22 cellular contexts compared by ENCODE assay signal in the genomic region with DNA sequence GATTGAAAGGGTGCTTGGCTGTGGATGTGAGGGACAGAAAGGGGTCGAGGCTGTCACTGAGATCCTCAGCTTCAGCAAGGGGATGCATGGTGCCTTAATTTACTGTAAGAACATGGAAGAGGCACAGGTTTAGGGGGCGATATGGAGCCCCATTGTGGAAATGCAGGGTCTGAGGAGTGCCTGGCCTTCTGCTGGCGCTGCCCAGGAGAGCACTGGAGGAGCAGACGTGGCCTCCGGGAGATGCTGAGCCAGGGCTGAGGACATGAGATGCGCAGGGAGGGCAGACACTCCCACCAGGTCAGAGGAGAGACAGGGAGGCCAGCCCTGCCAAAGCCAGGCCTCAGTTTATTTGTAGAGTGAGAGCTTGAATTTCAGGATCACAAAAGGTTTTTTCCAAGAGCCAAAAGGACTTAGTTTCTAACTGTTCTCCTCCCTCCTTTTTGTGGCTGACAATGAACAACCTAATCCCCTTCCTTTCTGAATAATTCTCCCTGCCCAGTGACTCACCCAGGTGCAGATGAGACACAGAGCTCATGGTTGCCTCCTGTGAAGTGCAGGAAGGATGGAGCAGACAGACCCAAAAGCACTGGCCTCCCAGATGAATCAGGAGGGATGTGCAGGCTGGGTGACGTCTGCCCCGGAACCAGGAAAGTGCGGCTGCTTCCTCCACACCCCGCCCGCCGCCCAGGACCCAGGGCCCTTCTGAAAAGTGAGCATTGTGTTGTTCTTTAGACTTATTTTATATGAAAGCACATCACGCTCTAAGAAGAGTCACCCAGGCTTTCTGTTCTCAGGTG.
DNase-seq lines count a peak whose midpoint lies in the region; ATAC-seq and TF ChIP-seq lines count a peak whose summit lies in the region.
"Had no signal": no experiment of that assay in that cellular context is flagged by ENCODE, and none has a peak within 500 bp of the region (broad histone marks: within the 10 kb centered on the region; RNA-seq: fewer than 3 reads in every experiment).

No MANE protein-coding gene starts in this region.

- H3K36me3 ChIP-seq in Panc1 (ENCODE audit: control insufficient read depth, insufficient read depth, low read length) (no peaks in the 10 kb centered on the region), neural progenitor cell (no peaks in the 10 kb centered on the region)
- H3K36me3 ChIP-seq: esophagus muscularis mucosa, ovary had no signal

- H3K9me3 Mint-ChIP-seq in neural progenitor cell (peaks cover 25% of the 10 kb centered on the region), natural killer cell (peaks cover 3% of the 10 kb centered on the region in 2 donors)

- H3K36me3 Mint-ChIP-seq in neural progenitor cell (no peaks in the 10 kb centered on the region), natural killer cell (peaks cover 15% of the 10 kb centered on the region)
- H3K36me3 Mint-ChIP-seq: activated naive CD4-positive, alpha-beta T cell treated with anti-CD3 and anti-CD28 coated beads, Interleukin-2, amount 10 ng/mL, durations not matched to agents 7 days and 5 days; type B pancreatic cell had no signal

- POLR2A ChIA-PET in Panc1 (lab: Charles Lee): no interaction called here

- no peak for DNase-seq in Panc1 (ENCODE audit: low read depth, low spot score)
- DNase-seq in epithelial cell of prostate (ENCODE audit: low read depth, low spot score): peak; percentile 92
- peak; percentile 28 for DNase-seq in neural progenitor cell (ENCODE audit: low spot score)
- no peak for DNase-seq in OCI-M1 (lab: John Stamatoyannopoulos, UW)
- DNase-seq in natural killer cell: no peak
- no peak for DNase-seq in inferior parietal cortex (ENCODE audit: extremely low spot score)
- DNase-seq: ACHN; activated naive CD4-positive, alpha-beta T cell treated with anti-CD3 and anti-CD28 coated beads, Interleukin-2, amount 10 ng/mL, durations not matched to agents 7 days and 5 days; body of pancreas; CD4-positive, alpha-beta T cell; DND-41; NCI-H1105; NCI-H2171; ovary; stimulated activated naive CD4-positive, alpha-beta T cell had no signal

- CTCF ChIA-PET in Panc1 (lab: Charles Lee): no interaction called here

- no TSS peak for BruUV-seq in Panc1 (replicated peaks; lab: Mats Ljungman, UMichigan)

- in situ Hi-C loops in Panc1 (cut with HindIII; ENCODE audit: low pct_unique_long_range_greater_than_20kb, low sequenced_read_pairs): no loop called here

- ATAC-seq in Panc1 (no peak), natural killer cell (no peak), HG03342 (IDR thresholded peaks at IDR 0.05; ENCODE audit: unreplicated experiment) (no peak)
- ATAC-seq: body of pancreas, K562 had no signal

- H3K9me3 ChIP-seq in Panc1 (ENCODE audit: control insufficient read depth, insufficient read depth, low read depth, low read length): peaks cover 17% of the 10 kb centered on the region; the same call in 1 of the 2 replicates
- H3K9me3 ChIP-seq in neural progenitor cell (ENCODE audit: low read depth): peaks cover 20% of the 10 kb centered on the region
- H3K9me3 ChIP-seq: body of pancreas, ovary had no signal

- H3K27ac ChIP-seq in C4-2B (peak overlapping the region; percentile 83), Panc1 (ENCODE audit: low read length) (peak overlapping the region; percentile 82), epithelial cell of prostate (peak overlapping the region; percentile 93), neural progenitor cell (no peak overlapping the region)
- H3K27ac ChIP-seq: esophagus muscularis mucosa, ovary had no signal

- no peaks in the 10 kb centered on the region for H4K20me1 ChIP-seq in neural progenitor cell (ENCODE audit: low read depth)

- intact Hi-C loops in Panc1 (cut with micrococcal nuclease; ENCODE audit: unreplicated experiment): loop anchor here (10.0 kb wide), 1 partner anchor 56 kb away; no protein-coding TSS in a partner anchor
- intact Hi-C loops in natural killer cell (cut with micrococcal nuclease): no loop called here

- H3K4me1 Mint-ChIP-seq in neural progenitor cell (no peaks in the 10 kb centered on the region), natural killer cell (no peaks in the 10 kb centered on the region)
- H3K4me1 Mint-ChIP-seq: activated naive CD4-positive, alpha-beta T cell treated with anti-CD3 and anti-CD28 coated beads, Interleukin-2, amount 10 ng/mL, durations not matched to agents 7 days and 5 days; mesothelial cell of epicardium had no signal

- no peaks in the 10 kb centered on the region for H3K79me2 ChIP-seq in neural progenitor cell (ENCODE audit: low read depth)

- H3K4me3 Mint-ChIP-seq in neural progenitor cell (no peak overlapping the region), natural killer cell (no peak overlapping the region)
- H3K4me3 Mint-ChIP-seq: activated naive CD4-positive, alpha-beta T cell treated with anti-CD3 and anti-CD28 coated beads, Interleukin-2, amount 10 ng/mL, durations not matched to agents 7 days and 5 days; CD4-positive, alpha-beta T cell; mesothelial cell of epicardium; T-helper 1 cell treated with Interleukin-12 subunit alpha and Interleukin-12 subunit beta and Interleukin-4 antibody, amounts not matched to agents 30 μg/mL and 1 μg/mL, for 36 hours; type B pancreatic cell had no signal

- TF ChIP-seq CTCF in C4-2B (conservative IDR thresholded peaks at IDR 0.05) (no peak), Panc1 (IDR thresholded peaks at IDR 0.05) (no peak), neural progenitor cell (IDR thresholded peaks at IDR 0.05) (no peak), natural killer cell (IDR thresholded peaks at IDR 0.05) (no peak)

- H3K4me1 ChIP-seq in Panc1 (ENCODE audit: control insufficient read depth, insufficient read depth, low read length): peaks cover 33% of the 10 kb centered on the region
- H3K4me1 ChIP-seq in neural progenitor cell: peaks cover 6% of the 10 kb centered on the region
- H3K4me1 ChIP-seq: esophagus muscularis mucosa had no signal

- H3K4me3 ChIP-seq in Panc1 (ENCODE audit: low read depth in 2 of 2, low read length in 2 of 2): no peak overlapping the region
- H3K4me3 ChIP-seq in neural progenitor cell: no peak overlapping the region
- H3K4me3 ChIP-seq: body of pancreas, esophagus muscularis mucosa, K562, ovary had no signal

- H3K27me3 Mint-ChIP-seq in neural progenitor cell (ENCODE audit: insufficient read depth, low read depth): peaks cover 4% of the 10 kb centered on the region
- H3K27me3 Mint-ChIP-seq in natural killer cell (ENCODE audit: low read depth in 2 of 2): peaks cover 6 to 9% of the 10 kb centered on the region in 2 donors
- H3K27me3 Mint-ChIP-seq: type B pancreatic cell had no signal

- H2AFZ ChIP-seq in neural progenitor cell (replicated peaks): no peak overlapping the region

- H3K4me2 ChIP-seq in neural progenitor cell: peak overlapping the region; percentile 6

- H3F3A ChIP-seq in neural progenitor cell (ENCODE audit: low read depth): peaks cover 13% of the 10 kb centered on the region

- no peaks in the 10 kb centered on the region for H3K27me3 ChIP-seq in Panc1 (ENCODE audit: control insufficient read depth, insufficient read depth, low read length)
- H3K27me3 ChIP-seq in neural progenitor cell: no peaks in the 10 kb centered on the region
- H3K27me3 ChIP-seq: body of pancreas, ovary had no signal

- no peak overlapping the region for H3K27ac Mint-ChIP-seq in neural progenitor cell
- no peak overlapping the region for H3K27ac Mint-ChIP-seq in natural killer cell
- H3K27ac Mint-ChIP-seq: activated naive CD4-positive, alpha-beta T cell treated with anti-CD3 and anti-CD28 coated beads, Interleukin-2, amount 10 ng/mL, durations not matched to agents 7 days and 5 days; CD4-positive, alpha-beta T cell; mesothelial cell of epicardium; T-helper 1 cell treated with Interleukin-12 subunit alpha and Interleukin-12 subunit beta and Interleukin-4 antibody, amounts not matched to agents 30 μg/mL and 1 μg/mL, for 36 hours had no signal

- no peak overlapping the region for H3K9ac ChIP-seq in neural progenitor cell

Comparison
In these comparisons a context has a peak if more than half of its experiments do, and no peak if none do; other contexts are left out.
1. DNase-seq: peak in epithelial cell of prostate (single experiment) and neural progenitor cell (single experiment); none in Panc1 (single experiment), OCI-M1 (single experiment), natural killer cell (single experiment) and inferior parietal cortex (single experiment).